Comparison of ENCODE assay signal across 8 cellular contexts in genomic region chr14:68787235-68787727, GRCh38. TPM values are rescaled to one million over a fixed set of nuclear protein-coding genes. Genes with fewer than 3 reads are reported as not detected.
DNase-seq lines count a peak whose midpoint lies in the region; ATAC-seq and TF ChIP-seq lines count a peak whose summit lies in the region.

No MANE protein-coding gene starts in this region.

- H3K27me3 ChIP-seq in left lung (no peaks in the 10 kb centered on the region), subcutaneous abdominal adipose tissue (ENCODE audit: control insufficient read depth in 5 of 5, insufficient read depth in 4 of 5, low read length in 5 of 5) (no peaks in the 10 kb centered on the region)

- H3K4me1 ChIP-seq in left lung (peaks cover 27 to 65% of the 10 kb centered on the region in 2 donors), subcutaneous abdominal adipose tissue (ENCODE audit: control insufficient read depth in 5 of 5, insufficient read depth in 5 of 5, low read length in 5 of 5) (peaks cover 0 to 60% (median 58%) of the 10 kb centered on the region in 5 donors)

- DNase-seq in activated CD4-positive, alpha-beta T cell treated with anti-CD3 and anti-CD28 coated beads for 1 hour = peak; percentile 15
- no peak for DNase-seq in activated CD4-positive, alpha-beta T cell treated with anti-CD3 and anti-CD28 coated beads, Interleukin-2, amount 50 U/mL, for 4 hours
- DNase-seq in amniotic epithelial cell (ENCODE audit: low read depth) (peak; percentile 29), left lung (peak in 1 of 2 donors; percentile 72), AG08396 (ENCODE audit: low spot score) (no peak), COLO829 (ENCODE audit: low spot score) (no peak)

- H3K27ac ChIP-seq in left lung (peak overlapping the region; percentile 100), subcutaneous abdominal adipose tissue (ENCODE audit: low read depth, low read length) (peak overlapping the region; percentile 100)

- TF ChIP-seq POLR2A in GM18505 (IDR thresholded peaks at IDR 0.05; ENCODE audit: borderline replicate concordance, extremely low read depth, insufficient read depth, insufficient read length) = no peak

- ATAC-seq in left lung (peak; percentile 15), GM18505 (IDR thresholded peaks at IDR 0.05; ENCODE audit: unreplicated experiment) (no peak)

- no peak for TF ChIP-seq CTCF in left lung (IDR thresholded peaks at IDR 0.05)

- intact Hi-C loops in left lung (cut with DNase I) = loop anchor here in 1 of 2 donors (10.0 kb wide), 1 partner anchor 102 kb away; no protein-coding TSS in a partner anchor

- no peaks in the 10 kb centered on the region for H3K9me3 ChIP-seq in left lung
- H3K9me3 ChIP-seq in subcutaneous abdominal adipose tissue (ENCODE audit: control insufficient read depth in 5 of 5, low read length in 5 of 5) = no peaks in the 10 kb centered on the region

- peaks cover 0 to 50% of the 10 kb centered on the region in 2 donors for H3K36me3 ChIP-seq in left lung
- peaks cover 6 to 46% (median 34%) of the 10 kb centered on the region in 5 donors for H3K36me3 ChIP-seq in subcutaneous abdominal adipose tissue (ENCODE audit: control insufficient read depth in 5 of 5, insufficient read depth in 5 of 5, low read length in 5 of 5)

- H3K4me3 ChIP-seq in left lung (peak overlapping the region in 1 of 2 donors; percentile 78), subcutaneous abdominal adipose tissue (ENCODE audit: low read depth in 1 of 5, low read length in 5 of 5) (peak overlapping the region in 3 of 5 donors; percentile 18 to 36 (median 33))

- H3K9ac ChIP-seq in subcutaneous abdominal adipose tissue (ENCODE audit: low read length in 5 of 5) = no peak overlapping the region

RNA-seq across cellular contexts. Expression of gene ZFP36L1, which starts 5.6 kb away (rescaled TPM):
- 100 to 1,000 TPM; 292 to 395 TPM for total RNA-seq in left lung

Comparison
In these comparisons a context has a peak if more than half of its experiments do, and no peak if none do; other contexts are left out.
1. DNase-seq: peak in activated CD4-positive, alpha-beta T cell treated with anti-CD3 and anti-CD28 coated beads for 1 hour (single experiment) and amniotic epithelial cell (single experiment); none in activated CD4-positive, alpha-beta T cell treated with anti-CD3 and anti-CD28 coated beads, Interleukin-2, amount 50 U/mL, for 4 hours (0 of 2), AG08396 (single experiment) and COLO829 (single experiment).